ENCODE assay signal across 1 cellular context in genomic region chr1:53888716-53889115, GRCh38.
A peak's percentile ranks its signal among the peaks of the same experiment; 100 is the strongest.
TF ChIP-seq lines count a peak whose summit lies in the region.

No MANE protein-coding gene starts in this region.

TF ChIP-seq in K562, 482 proteins besides CTCF, POLR2A, EP300 and RAD21:
- TF ChIP-seq PURB (CRISPR knock-in tag; IDR thresholded peaks at IDR 0.05; ENCODE audit: low read depth) (no peak), E2F3 (CRISPR knock-in tag; IDR thresholded peaks at IDR 0.05) (no peak), NFE2 (IDR thresholded peaks at IDR 0.05; ENCODE audit: low read depth) (0 out of 2 replicates have a peak, but pooled peaks have one; percentile 5), CBX8 (IDR thresholded peaks at IDR 0.05; ENCODE audit: borderline replicate concordance, extremely low read depth, low read depth, low read length, poor library complexity, severe bottlenecking) (no peak), CHD4 (IDR thresholded peaks at IDR 0.05; ENCODE audit: insufficient read depth, insufficient replicate concordance, low read depth, low read length, poor library complexity, severe bottlenecking) (no peak), ZNF778 (CRISPR knock-in tag; IDR thresholded peaks at IDR 0.05) (no peak)
